ENCODE assay signal across 2 cellular contexts in the genomic region with DNA sequence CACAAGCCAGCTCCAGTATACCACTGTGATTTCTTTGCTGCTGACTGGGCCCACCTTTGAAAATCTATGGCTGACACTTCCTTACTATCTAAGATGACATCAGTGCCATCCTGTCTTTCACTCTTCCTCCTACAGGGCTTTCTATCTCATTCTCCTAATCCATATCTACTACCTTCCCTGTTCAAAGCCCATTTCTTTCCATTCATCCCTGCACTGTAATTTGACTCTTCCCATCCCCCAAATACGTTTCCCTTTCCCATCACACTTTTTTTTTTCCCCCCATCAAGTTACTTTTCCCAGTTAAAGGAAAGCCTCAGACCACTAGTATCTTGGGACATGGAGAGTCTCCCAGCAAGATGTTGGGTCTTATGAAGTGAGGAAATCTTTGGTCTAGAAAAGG.
TF ChIP-seq lines count a peak whose summit lies in the region.

No MANE protein-coding gene starts in this region.

TF ChIP-seq in GM23338, 12 proteins besides CTCF, POLR2A, EP300 and RAD21:
- TF ChIP-seq ZNF331 (CRISPR knock-in tag; IDR thresholded peaks at IDR 0.05; ENCODE audit: low read depth) (no peak), ZNF114 (CRISPR knock-in tag; IDR thresholded peaks at IDR 0.05) (no peak)
- TF ChIP-seq, protein P1, sequence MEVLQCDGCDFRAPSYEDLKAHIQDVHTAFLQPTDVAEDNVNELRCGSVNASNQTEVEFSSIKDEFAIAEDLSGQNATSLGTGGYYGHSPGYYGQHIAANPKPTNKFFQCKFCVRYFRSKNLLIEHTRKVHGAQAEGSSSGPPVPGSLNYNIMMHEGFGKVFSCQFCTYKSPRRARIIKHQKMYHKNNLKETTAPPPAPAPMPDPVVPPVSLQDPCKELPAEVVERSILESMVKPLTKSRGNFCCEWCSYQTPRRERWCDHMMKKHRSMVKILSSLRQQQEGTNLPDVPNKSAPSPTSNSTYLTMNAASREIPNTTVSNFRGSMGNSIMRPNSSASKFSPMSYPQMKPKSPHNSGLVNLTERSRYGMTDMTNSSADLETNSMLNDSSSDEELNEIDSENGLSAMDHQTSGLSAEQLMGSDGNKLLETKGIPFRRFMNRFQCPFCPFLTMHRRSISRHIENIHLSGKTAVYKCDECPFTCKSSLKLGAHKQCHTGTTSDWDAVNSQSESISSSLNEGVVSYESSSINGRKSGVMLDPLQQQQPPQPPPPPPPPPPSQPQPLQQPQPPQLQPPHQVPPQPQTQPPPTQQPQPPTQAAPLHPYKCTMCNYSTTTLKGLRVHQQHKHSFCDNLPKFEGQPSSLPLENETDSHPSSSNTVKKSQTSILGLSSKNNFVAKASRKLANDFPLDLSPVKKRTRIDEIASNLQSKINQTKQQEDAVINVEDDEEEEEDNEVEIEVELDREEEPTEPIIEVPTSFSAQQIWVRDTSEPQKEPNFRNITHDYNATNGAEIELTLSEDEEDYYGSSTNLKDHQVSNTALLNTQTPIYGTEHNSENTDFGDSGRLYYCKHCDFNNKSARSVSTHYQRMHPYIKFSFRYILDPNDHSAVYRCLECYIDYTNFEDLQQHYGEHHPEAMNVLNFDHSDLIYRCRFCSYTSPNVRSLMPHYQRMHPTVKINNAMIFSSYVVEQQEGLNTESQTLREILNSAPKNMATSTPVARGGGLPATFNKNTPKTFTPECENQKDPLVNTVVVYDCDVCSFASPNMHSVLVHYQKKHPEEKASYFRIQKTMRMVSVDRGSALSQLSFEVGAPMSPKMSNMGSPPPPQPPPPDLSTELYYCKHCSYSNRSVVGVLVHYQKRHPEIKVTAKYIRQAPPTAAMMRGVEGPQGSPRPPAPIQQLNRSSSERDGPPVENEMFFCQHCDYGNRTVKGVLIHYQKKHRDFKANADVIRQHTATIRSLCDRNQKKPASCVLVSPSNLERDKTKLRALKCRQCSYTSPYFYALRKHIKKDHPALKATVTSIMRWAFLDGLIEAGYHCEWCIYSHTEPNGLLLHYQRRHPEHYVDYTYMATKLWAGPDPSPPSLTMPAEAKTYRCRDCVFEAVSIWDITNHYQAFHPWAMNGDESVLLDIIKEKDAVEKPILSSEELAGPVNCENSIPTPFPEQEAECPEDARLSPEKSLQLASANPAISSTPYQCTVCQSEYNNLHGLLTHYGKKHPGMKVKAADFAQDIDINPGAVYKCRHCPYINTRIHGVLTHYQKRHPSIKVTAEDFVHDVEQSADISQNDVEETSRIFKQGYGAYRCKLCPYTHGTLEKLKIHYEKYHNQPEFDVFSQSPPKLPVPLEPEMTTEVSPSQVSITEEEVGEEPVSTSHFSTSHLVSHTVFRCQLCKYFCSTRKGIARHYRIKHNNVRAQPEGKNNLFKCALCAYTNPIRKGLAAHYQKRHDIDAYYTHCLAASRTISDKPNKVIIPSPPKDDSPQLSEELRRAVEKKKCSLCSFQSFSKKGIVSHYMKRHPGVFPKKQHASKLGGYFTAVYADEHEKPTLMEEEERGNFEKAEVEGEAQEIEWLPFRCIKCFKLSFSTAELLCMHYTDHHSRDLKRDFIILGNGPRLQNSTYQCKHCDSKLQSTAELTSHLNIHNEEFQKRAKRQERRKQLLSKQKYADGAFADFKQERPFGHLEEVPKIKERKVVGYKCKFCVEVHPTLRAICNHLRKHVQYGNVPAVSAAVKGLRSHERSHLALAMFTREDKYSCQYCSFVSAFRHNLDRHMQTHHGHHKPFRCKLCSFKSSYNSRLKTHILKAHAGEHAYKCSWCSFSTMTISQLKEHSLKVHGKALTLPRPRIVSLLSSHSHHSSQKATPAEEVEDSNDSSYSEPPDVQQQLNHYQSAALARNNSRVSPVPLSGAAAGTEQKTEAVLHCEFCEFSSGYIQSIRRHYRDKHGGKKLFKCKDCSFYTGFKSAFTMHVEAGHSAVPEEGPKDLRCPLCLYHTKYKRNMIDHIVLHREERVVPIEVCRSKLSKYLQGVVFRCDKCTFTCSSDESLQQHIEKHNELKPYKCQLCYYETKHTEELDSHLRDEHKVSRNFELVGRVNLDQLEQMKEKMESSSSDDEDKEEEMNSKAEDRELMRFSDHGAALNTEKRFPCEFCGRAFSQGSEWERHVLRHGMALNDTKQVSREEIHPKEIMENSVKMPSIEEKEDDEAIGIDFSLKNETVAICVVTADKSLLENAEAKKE (CRISPR knock-in tag; IDR thresholded peaks at IDR 0.05), result no peak

TF ChIP-seq in H1, 55 proteins besides CTCF, POLR2A, EP300 and RAD21:
- TF ChIP-seq POLR2AphosphoS5 (IDR thresholded peaks at IDR 0.05; ENCODE audit: low read depth, low read length) (no peak), EZH2 (IDR thresholded peaks at IDR 0.05; ENCODE audit: low read depth, low read length, severe bottlenecking) (no peak), MAFK (IDR thresholded peaks at IDR 0.05; ENCODE audit: low read depth, low read length) (no peak)
TF ChIP-seq in H1: peak in this region for 0.
